33 cellular contexts compared by ENCODE assay signal in genomic region chr12:130431176-130431575, GRCh38.
"Had no signal": no experiment of that assay in that cellular context is flagged by ENCODE, and none has a peak within 500 bp of the region (broad histone marks: within the 10 kb centered on the region; RNA-seq: fewer than 3 reads in every experiment).

No MANE protein-coding gene starts in this region.

- H3K4me3 ChIP-seq: adrenal gland, MG63 had no signal

- H3K27me3 ChIP-seq: adrenal gland, brain microvascular endothelial cell, MG63 had no signal

- DNase-seq: activated CD4-positive, alpha-beta T cell treated with anti-CD3 and anti-CD28 coated beads for 1 hour; activated CD4-positive, alpha-beta T cell treated with anti-CD3 and anti-CD28 coated beads, Interleukin-2, amount 10 ng/mL, durations not matched to agents 24 days and 14 days; activated CD4-positive, alpha-beta T cell treated with anti-CD3 and anti-CD28 coated beads, Interleukin-2, amount 50 U/mL, for 4 hours; activated CD4-positive, CD25-positive, alpha-beta regulatory T cell; activated CD8-positive, alpha-beta T cell treated with anti-CD3 and anti-CD28 coated beads for 36 hours; activated effector memory CD4-positive, alpha-beta T cell treated with anti-CD3 and anti-CD28 coated beads, Interleukin-2, amount 50 U/mL, for 16 hours; activated naive CD4-positive, alpha-beta T cell treated with Interleukin-2 at 50 U/mL for 16 hours; activated T-cell treated with anti-CD3 and anti-CD28 coated beads, Interleukin-2, amount 50 U/mL, for 1 hour; activated T-cell treated with anti-CD3 and anti-CD28 coated beads, Interleukin-2, amount 50 U/mL, for 72 hours; adrenal gland; anterior cingulate cortex; brain microvascular endothelial cell; central memory CD4-positive, alpha-beta T cell; Kasumi-1; KG1; MG63; NCI-H1092; NCI-H1436 treated with DMSO at 0.1 percent for 48 hours; NCI-H1694 treated with DMSO at 0.1 percent for 48 hours; NCI-H2029; NCI-H2227 treated with DMSO at 0.1 percent for 48 hours; NCI-H446 treated with DMSO at 0.1 percent for 48 hours; NCI-H524; RPMI8226; SIG-M5; SW 1271; T-helper 1 cell; T-helper 2 cell; T-helper 9 cell had no signal

- ATAC-seq: activated CD8-positive, alpha-beta T cell treated with anti-CD3 and anti-CD28 coated beads for 36 hours; activated naive CD4-positive, alpha-beta T cell treated with anti-CD3 and anti-CD28 coated beads, Interleukin-2, amount 50 U/mL, for 72 hours; activated T-cell treated with anti-CD3 and anti-CD28 coated beads, Interleukin-2, amount 50 U/mL, for 72 hours; activated T-helper 17 cell treated with anti-CD3 and anti-CD28 coated beads, Interleukin-2, amount 50 U/mL, for 72 hours; Panc1 had no signal

- H3K36me3 ChIP-seq: adrenal gland, brain microvascular endothelial cell, MG63 had no signal

- H3K9me3 ChIP-seq: adrenal gland, MG63 had no signal

- H3K4me1 ChIP-seq: adrenal gland had no signal

- H3K27ac ChIP-seq: adrenal gland, brain microvascular endothelial cell, VCaP had no signal
